Comparison of ENCODE assay signal across 12 cellular contexts in genomic region chr12:76025601-76026575, GRCh38. TPM values are rescaled to one million over a fixed set of nuclear protein-coding genes. Genes with fewer than 3 reads are reported as not detected.
DNase-seq lines count a peak whose midpoint lies in the region; ATAC-seq and TF ChIP-seq lines count a peak whose summit lies in the region.
"Had no signal": no experiment of that assay in that cellular context is flagged by ENCODE, and none has a peak within 500 bp of the region (broad histone marks: within the 10 kb centered on the region; RNA-seq: fewer than 3 reads in every experiment).

No MANE protein-coding gene starts in this region.

- H3K36me3 ChIP-seq in SJSA1: peaks cover 46% of the 10 kb centered on the region
- no peaks in the 10 kb centered on the region for H3K36me3 ChIP-seq in spleen
- H3K36me3 ChIP-seq: esophagus muscularis mucosa had no signal

- no peaks in the 10 kb centered on the region for H3K9me3 Mint-ChIP-seq in T-helper 2 cell treated with Interferon-gamma antibody and Interleukin-4, amounts not matched to agents 5 μg/mL and 100 μg/mL, for 36 hours

- ATAC-seq in HG03196 (IDR thresholded peaks at IDR 0.05; ENCODE audit: unreplicated experiment) (no peak), left lobe of liver (no peak)

- H3K36me3 Mint-ChIP-seq in T-helper 2 cell treated with Interferon-gamma antibody and Interleukin-4, amounts not matched to agents 5 μg/mL and 100 μg/mL, for 36 hours (ENCODE audit: low read depth): peaks cover 45% of the 10 kb centered on the region

- H3K9me3 ChIP-seq in SJSA1 (replicated peaks) (no peaks in the 10 kb centered on the region), spleen (no peaks in the 10 kb centered on the region)
- H3K9me3 ChIP-seq: esophagus muscularis mucosa had no signal

- intact Hi-C loops in spleen (cut with DNase I; ENCODE audit: low total_unique reads): no loop called here

- H3K4me3 ChIP-seq in SJSA1: no peak overlapping the region
- H3K4me3 ChIP-seq in spleen: no peak overlapping the region
- H3K4me3 ChIP-seq: esophagus muscularis mucosa had no signal

- DNase-seq in T-helper 2 cell treated with Interferon-gamma antibody and Interleukin-4, amounts not matched to agents 5 μg/mL and 100 μg/mL, for 36 hours (ENCODE audit: low spot score): no peak
- DNase-seq in T-helper 2 cell (no peak), SJSA1 (ENCODE audit: low read depth in 1 of 2, low spot score in 2 of 2) (no peak), epithelial cell of prostate (ENCODE audit: low read depth, low spot score) (no peak), spleen (no peak), left lobe of liver (ENCODE audit: low spot score) (no peak), NOMO-1 treated with DMSO at 0.1 percent for 48 hours (lab: John Stamatoyannopoulos, UW; ENCODE audit: unreplicated experiment) (no peak)
- DNase-seq: activated naive CD4-positive, alpha-beta T cell treated with anti-CD3 and anti-CD28 coated beads, Interleukin-2, amount 50 U/mL, for 16 hours; KBM-7; stimulated activated CD4-positive, alpha-beta T cell treated with anti-CD3 and anti-CD28 coated beads, Interleukin-2, amount 100 ng/mL, for 24 hours had no signal

- TF ChIP-seq POLR2A in spleen (IDR thresholded peaks at IDR 0.05): no peak

- TF ChIP-seq CTCF in spleen (IDR thresholded peaks at IDR 0.05 in 8 of 11, conservative IDR thresholded peaks at IDR 0.05 in 3 of 11): no peak

- WGBS in spleen, 5 donors: 82 to 92% (median 89%) methylated on average over 7 of the region's 7 CpGs

- H3K27me3 ChIP-seq in SJSA1 (replicated peaks) (no peaks in the 10 kb centered on the region), spleen (replicated peaks in 1 of 7) (peaks cover 0 to 31% (median 8%) of the 10 kb centered on the region in 7 donors)
- H3K27me3 ChIP-seq: esophagus muscularis mucosa had no signal

- H3K27ac Mint-ChIP-seq in T-helper 2 cell treated with Interferon-gamma antibody and Interleukin-4, amounts not matched to agents 5 μg/mL and 100 μg/mL, for 36 hours: peak overlapping the region; percentile 4

- H3K4me1 ChIP-seq in SJSA1 (replicated peaks) (peaks cover 52% of the 10 kb centered on the region), spleen (peaks cover 1 to 44% (median 33%) of the 10 kb centered on the region in 6 donors)

- H3K27me3 Mint-ChIP-seq in T-helper 2 cell treated with Interferon-gamma antibody and Interleukin-4, amounts not matched to agents 5 μg/mL and 100 μg/mL, for 36 hours (ENCODE audit: low read depth): peaks cover 3% of the 10 kb centered on the region

- H3K4me1 Mint-ChIP-seq in T-helper 2 cell treated with Interferon-gamma antibody and Interleukin-4, amounts not matched to agents 5 μg/mL and 100 μg/mL, for 36 hours (ENCODE audit: low read depth): peaks cover 55% of the 10 kb centered on the region

- H3K4me3 Mint-ChIP-seq in T-helper 2 cell treated with Interferon-gamma antibody and Interleukin-4, amounts not matched to agents 5 μg/mL and 100 μg/mL, for 36 hours: no peak overlapping the region

- H3K27ac ChIP-seq in SJSA1 (peak overlapping the region; percentile 2; the same call in 1 of the 2 replicates), epithelial cell of prostate (peak overlapping the region; percentile 100), spleen (peak overlapping the region in 5 of 8 donors; percentile 25 to 97 (median 93))

RNA-seq across cellular contexts. Expression of gene PHLDA1, which starts 5.7 kb away (rescaled TPM):
- total RNA-seq in SJSA1 (2014; rRNA removed; shearing (Covaris generic)): 19.5 and 23.6 TPM in 2 replicates
- 10 to 100 TPM in 6 of 7 donors, 1 to 10 TPM in 1; 9.3 to 44.4 (median 23.9) TPM for total RNA-seq in spleen
- polyA plus RNA-seq in spleen: 1 to 10 TPM; 2.2 to 5.5 (median 2.2) TPM
- 2.2 TPM for total RNA-seq in left lobe of liver

RNA-seq across cellular contexts. Expression of gene NAP1L1, which starts 58.6 kb away (rescaled TPM):
- 287 and 521 TPM in 2 replicates for total RNA-seq in SJSA1 (2014; rRNA removed; shearing (Covaris generic))
- total RNA-seq in spleen (100 to 1,000 TPM; 353 to 460 (median 404) TPM), left lobe of liver (64.0 TPM)
- polyA plus RNA-seq in spleen: 100 to 1,000 TPM; 354 to 533 (median 456) TPM

Comparison
In these comparisons a context has a peak if more than half of its experiments do, and no peak if none do; other contexts are left out.
1. H3K27ac ChIP-seq: peak in every context shown above with its lines; median percentile 100 in epithelial cell of prostate; 93 in spleen; 2 in SJSA1.